ENCODE assay signal across 30 cellular contexts in genomic region chr10:70031215-70031614, GRCh38. TPM values are rescaled to one million over a fixed set of nuclear protein-coding genes. Genes with fewer than 3 reads are reported as not detected.
"Had no signal": no experiment of that assay in that cellular context is flagged by ENCODE, and none has a peak within 500 bp of the region (broad histone marks: within the 10 kb centered on the region; RNA-seq: fewer than 3 reads in every experiment).

No MANE protein-coding gene starts in this region.

- ATAC-seq: activated CD8-positive, alpha-beta memory T cell treated with anti-CD3 and anti-CD28 coated beads, Interleukin-2, amount 10 ng/mL, durations not matched to agents 7 days and 5 days; activated CD8-positive, alpha-beta T cell treated with anti-CD3 and anti-CD28 coated beads for 36 hours; activated naive CD8-positive, alpha-beta T cell treated with anti-CD3 and anti-CD28 coated beads, Interleukin-2, amount 50 U/mL, for 24 hours had no signal

- H3K4me3 ChIP-seq: ascending aorta, cardiac muscle cell had no signal

- FAIRE-seq: bronchial epithelial cell, TTC549 had no signal

- H3K27me3 ChIP-seq: ascending aorta, cardiac muscle cell had no signal

- H3K4me1 ChIP-seq: ascending aorta had no signal

- H3K36me3 ChIP-seq: ascending aorta, cardiac muscle cell had no signal

- H3K27ac ChIP-seq: ascending aorta, cardiac muscle cell, VCaP had no signal

- DNase-seq: activated B cell treated with CpG ODN at 0.5 μM for 24 hours; activated CD4-positive, alpha-beta memory T cell treated with anti-CD3 and anti-CD28 coated beads for 36 hours; activated CD4-positive, alpha-beta T cell treated with anti-CD3 and anti-CD28 coated beads for 4 hours; activated CD4-positive, alpha-beta T cell treated with anti-CD3 and anti-CD28 coated beads, Interleukin-2, amount 10 ng/mL, durations not matched to agents 24 days and 14 days; activated CD4-positive, alpha-beta T cell treated with anti-CD3 and anti-CD28 coated beads, Interleukin-2, amount 50 U/mL, for 1 hour; activated CD4-positive, alpha-beta T cell treated with anti-CD3 and anti-CD28 coated beads, Interleukin-2, amount 50 U/mL, for 4 hours; activated CD4-positive, CD25-positive, alpha-beta regulatory T cell treated with anti-CD3 and anti-CD28 coated beads, Interleukin-2, amount 50 U/mL, for 72 hours; activated CD8-positive, alpha-beta memory T cell treated with anti-CD3 and anti-CD28 coated beads, Interleukin-2, amount 10 ng/mL, durations not matched to agents 7 days and 5 days; activated CD8-positive, alpha-beta memory T cell treated with anti-CD3 and anti-CD28 coated beads, Interleukin-2, amount 50 U/mL, for 48 hours; activated CD8-positive, alpha-beta T cell treated with anti-CD3 and anti-CD28 coated beads for 36 hours; activated effector memory CD4-positive, alpha-beta T cell treated with Interleukin-2 at 50 U/mL for 16 hours; activated gamma-delta T cell; activated naive CD4-positive, alpha-beta T cell treated with anti-CD3 and anti-CD28 coated beads, Interleukin-2, amount 10 ng/mL, durations not matched to agents 7 days and 5 days; activated naive CD4-positive, alpha-beta T cell treated with Interleukin-2 at 50 U/mL for 16 hours; activated naive CD8-positive, alpha-beta T cell treated with anti-CD3 and anti-CD28 coated beads, Interleukin-2, amount 10 ng/mL, durations not matched to agents 7 days and 5 days; activated naive CD8-positive, alpha-beta T cell treated with anti-CD3 and anti-CD28 coated beads, Interleukin-2, amount 50 U/mL, for 24 hours; activated T-cell treated with anti-CD3 and anti-CD28 coated beads, Interleukin-2, amount 50 U/mL, for 24 hours; activated T-cell treated with anti-CD3 and anti-CD28 coated beads, Interleukin-2, amount 50 U/mL, for 48 hours; amygdala; anterior cingulate cortex; caudate nucleus; cerebellar nuclear complex; T-helper 1 cell; T-helper 2 cell; T-helper 9 cell had no signal

RNA-seq across cellular contexts. Expression of gene MACROH2A2, which starts 21.4 kb away (rescaled TPM):
- total RNA-seq: activated B cell treated with CpG ODN at 0.5 μM for 24 hours had no signal
